ENCODE assay signal across 20 cellular contexts in the genomic region with DNA sequence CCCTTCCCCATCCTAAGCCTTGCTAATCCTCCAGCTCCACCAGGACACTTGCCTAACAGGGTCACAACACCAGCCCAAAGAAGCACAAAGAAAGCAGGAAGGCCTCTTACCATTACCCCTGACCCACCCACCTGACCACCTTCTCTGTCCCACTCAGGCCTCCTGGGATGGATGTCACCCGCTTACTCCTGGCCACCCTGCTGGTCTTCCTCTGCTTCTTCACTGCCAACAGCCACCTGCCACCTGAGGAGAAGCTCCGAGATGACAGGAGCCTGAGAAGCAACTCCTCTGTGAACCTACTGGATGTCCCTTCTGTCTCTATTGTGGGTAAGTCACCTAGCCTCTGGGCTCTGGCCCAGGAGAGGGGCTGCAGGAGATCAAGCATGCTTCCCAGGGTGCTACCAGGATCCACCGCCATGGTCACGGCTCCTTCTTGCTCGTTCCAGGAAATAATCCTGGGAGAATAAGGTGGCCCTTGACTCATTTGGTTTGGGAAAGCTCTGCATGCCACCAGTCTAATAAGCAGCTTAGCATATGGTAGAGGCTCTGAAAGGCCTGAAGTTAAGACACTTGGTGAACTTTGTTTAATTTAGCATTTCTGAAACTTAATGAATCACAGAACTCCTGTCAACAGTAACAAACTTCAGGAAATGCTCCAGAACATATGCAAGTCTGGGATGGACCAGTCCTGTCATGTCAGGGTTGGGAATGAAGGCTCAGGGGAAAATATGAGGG. TPM values are rescaled to one million over a fixed set of nuclear protein-coding genes. Genes with fewer than 3 reads are reported as not detected.
DNase-seq lines count a peak whose midpoint lies in the region; ATAC-seq and TF ChIP-seq lines count a peak whose summit lies in the region.
"Had no signal": no experiment of that assay in that cellular context is flagged by ENCODE, and none has a peak within 500 bp of the region (broad histone marks: within the 10 kb centered on the region; RNA-seq: fewer than 3 reads in every experiment).

No MANE protein-coding gene starts in this region.

- H2AFZ ChIP-seq in H9 (ENCODE audit: low read length): no peak overlapping the region

- H3K4me1 ChIP-seq in H9 (ENCODE audit: insufficient read depth, low read length): no peaks in the 10 kb centered on the region

- no peak overlapping the region for H3T11ph ChIP-seq in H9 (ENCODE audit: low read length)

- H3K4me3 Mint-ChIP-seq in H9 (no peak overlapping the region), type B pancreatic cell (no peak overlapping the region)
- H3K4me3 Mint-ChIP-seq in activated T-helper 2 cell treated with anti-CD3 and anti-CD28 coated beads, Interferon-gamma antibody, Interleukin-2, Interleukin-4, amounts not matched to agents 10 μg/mL and 5 μg/mL and 100 μg/mL, durations not matched to agents 14 hours and 24 hours and 36 hours (ENCODE audit: low read depth): no peak overlapping the region
- H3K4me3 Mint-ChIP-seq: IgD-negative memory B cell had no signal

- no peaks in the 10 kb centered on the region for H3K79me1 ChIP-seq in H9 (ENCODE audit: insufficient read depth, low read depth, low read length, poor library complexity, severe bottlenecking)

- H3K14ac ChIP-seq in H9 (ENCODE audit: insufficient read depth, low read length): no peak overlapping the region

- no peak overlapping the region for H2BK15ac ChIP-seq in H9 (ENCODE audit: low read depth, low read length)

- H3K4ac ChIP-seq in H9 (ENCODE audit: low read depth, low read length): no peak overlapping the region

- no peak overlapping the region for H2BK5ac ChIP-seq in H9 (ENCODE audit: insufficient read length, low read length)

- H4K20me1 ChIP-seq in H9 (ENCODE audit: control insufficient read depth, insufficient read depth, insufficient read length): no peaks in the 10 kb centered on the region

- intact Hi-C loops in activated T-helper 2 cell treated with anti-CD3 and anti-CD28 coated beads, Interferon-gamma antibody, Interleukin-2, Interleukin-4, amounts not matched to agents 10 μg/mL and 5 μg/mL and 100 μg/mL, durations not matched to agents 14 hours and 24 hours and 36 hours (cut with micrococcal nuclease): no loop called here

- no peaks in the 10 kb centered on the region for H3K79me2 ChIP-seq in H9 (ENCODE audit: insufficient read depth, low read length)

- no peaks in the 10 kb centered on the region for H3K9me3 ChIP-seq in H9 (ENCODE audit: control insufficient read depth, low read depth, low read length)

- H2BK20ac ChIP-seq in H9 (ENCODE audit: low read depth, low read length, poor library complexity, severe bottlenecking): no peak overlapping the region

- H3K27ac ChIP-seq in H9 (ENCODE audit: insufficient read length, low read depth, low read length): no peak overlapping the region
- H3K27ac ChIP-seq: C4-2B had no signal

- no peak overlapping the region for H2AK5ac ChIP-seq in H9 (ENCODE audit: insufficient read length, low read length)

- no peak overlapping the region for H4K91ac ChIP-seq in H9 (ENCODE audit: insufficient read length, low read depth, low read length)

- TF ChIP-seq CTCF in H9 (conservative IDR thresholded peaks at IDR 0.05): no peak
- TF ChIP-seq CTCF in type B pancreatic cell (conservative IDR thresholded peaks at IDR 0.05): no peak

- no peak overlapping the region for H3K23ac ChIP-seq in H9 (ENCODE audit: insufficient read length, low read depth, low read length)

- no peak overlapping the region for H2BK12ac ChIP-seq in H9 (ENCODE audit: insufficient read length, low read depth, low read length)

- no peaks in the 10 kb centered on the region for H3K27me3 Mint-ChIP-seq in H9 (ENCODE audit: low read depth)
- H3K27me3 Mint-ChIP-seq in activated T-helper 2 cell treated with anti-CD3 and anti-CD28 coated beads, Interferon-gamma antibody, Interleukin-2, Interleukin-4, amounts not matched to agents 10 μg/mL and 5 μg/mL and 100 μg/mL, durations not matched to agents 14 hours and 24 hours and 36 hours (ENCODE audit: low read depth): no peaks in the 10 kb centered on the region
- no peaks in the 10 kb centered on the region for H3K27me3 Mint-ChIP-seq in type B pancreatic cell

- no peak for DNase-seq in H9
- no peak for DNase-seq in activated T-helper 2 cell treated with anti-CD3 and anti-CD28 coated beads, Interferon-gamma antibody, Interleukin-2, Interleukin-4, amounts not matched to agents 10 μg/mL and 5 μg/mL and 100 μg/mL, durations not matched to agents 14 hours and 24 hours and 36 hours (ENCODE audit: low spot score)
- DNase-seq in fibroblast of gingiva (ENCODE audit: low read depth): peak; percentile 29
- no peak for DNase-seq in type B pancreatic cell (ENCODE audit: extremely low spot score, unreplicated experiment)
- DNase-seq in UCSD-AML1 (lab: John Stamatoyannopoulos, UW; ENCODE audit: unreplicated experiment): no peak
- DNase-seq in NCI-H2171 treated with DMSO at 0.1 percent for 48 hours (lab: John Stamatoyannopoulos, UW): no peak
- DNase-seq: AML-193, DMS79, Karpas-422, NCI-H1417 treated with DMSO at 0.1 percent for 48 hours, NCI-H1930, NCI-H345, NCI-H526, PC-3, RPMI8226 had no signal

- H3K27ac Mint-ChIP-seq in H9: peak overlapping the region; percentile 28 to 83 (median 83); a peak in 4 of 7 replicates
- H3K27ac Mint-ChIP-seq in activated T-helper 2 cell treated with anti-CD3 and anti-CD28 coated beads, Interferon-gamma antibody, Interleukin-2, Interleukin-4, amounts not matched to agents 10 μg/mL and 5 μg/mL and 100 μg/mL, durations not matched to agents 14 hours and 24 hours and 36 hours: peak overlapping the region; percentile 45
- peak overlapping the region; percentile 8 for H3K27ac Mint-ChIP-seq in type B pancreatic cell

- H3K18ac ChIP-seq in H9 (ENCODE audit: insufficient read length, low read depth, low read length): no peak overlapping the region

- peaks cover 0 to 2% (median 0%) of the 10 kb centered on the region in 3 experiments; a peak in 2 of 7 replicates for H3K36me3 Mint-ChIP-seq in H9 (ENCODE audit: insufficient read depth in 1 of 3, low read depth in 3 of 3)
- H3K36me3 Mint-ChIP-seq in activated T-helper 2 cell treated with anti-CD3 and anti-CD28 coated beads, Interferon-gamma antibody, Interleukin-2, Interleukin-4, amounts not matched to agents 10 μg/mL and 5 μg/mL and 100 μg/mL, durations not matched to agents 14 hours and 24 hours and 36 hours (ENCODE audit: low read depth): no peaks in the 10 kb centered on the region
- H3K36me3 Mint-ChIP-seq in type B pancreatic cell: no peaks in the 10 kb centered on the region

- H3K27me3 ChIP-seq in H9 (ENCODE audit: insufficient read depth, low read length): no peaks in the 10 kb centered on the region

- peaks cover 15 to 17% of the 10 kb centered on the region in 2 experiments for H3K4me1 Mint-ChIP-seq in H9
- H3K4me1 Mint-ChIP-seq in activated T-helper 2 cell treated with anti-CD3 and anti-CD28 coated beads, Interferon-gamma antibody, Interleukin-2, Interleukin-4, amounts not matched to agents 10 μg/mL and 5 μg/mL and 100 μg/mL, durations not matched to agents 14 hours and 24 hours and 36 hours (ENCODE audit: low read depth): peaks cover 2% of the 10 kb centered on the region
- peaks cover 29% of the 10 kb centered on the region for H3K4me1 Mint-ChIP-seq in type B pancreatic cell (ENCODE audit: unreplicated experiment)

- no peak overlapping the region for H3K56ac ChIP-seq in H9 (ENCODE audit: insufficient read length, low read depth, low read length)

- ATAC-seq in GM21737 (IDR thresholded peaks at IDR 0.05; ENCODE audit: unreplicated experiment): no peak
- ATAC-seq: PC-3 had no signal

- no peak overlapping the region for H4K8ac ChIP-seq in H9 (replicated peaks; ENCODE audit: insufficient read length, low read depth, low read length)

- no peak overlapping the region for H4K5ac ChIP-seq in H9 (ENCODE audit: insufficient read length, low read depth, low read length)

- no peak overlapping the region for H3K9ac ChIP-seq in H9 (ENCODE audit: extremely low read depth, insufficient read length, low read length)

- no peaks in the 10 kb centered on the region for H3K23me2 ChIP-seq in H9 (ENCODE audit: insufficient read length, low read depth, low read length, poor library complexity, severe bottlenecking)

- no peak overlapping the region for H3K4me2 ChIP-seq in H9 (ENCODE audit: insufficient read depth, insufficient read length, low read length)

- no peak overlapping the region for H2BK120ac ChIP-seq in H9 (ENCODE audit: low read depth, low read length, poor library complexity, severe bottlenecking)

- H3K9me3 Mint-ChIP-seq in H9 (no peaks in the 10 kb centered on the region), type B pancreatic cell (no peaks in the 10 kb centered on the region)
- no peaks in the 10 kb centered on the region for H3K9me3 Mint-ChIP-seq in activated T-helper 2 cell treated with anti-CD3 and anti-CD28 coated beads, Interferon-gamma antibody, Interleukin-2, Interleukin-4, amounts not matched to agents 10 μg/mL and 5 μg/mL and 100 μg/mL, durations not matched to agents 14 hours and 24 hours and 36 hours
- H3K9me3 Mint-ChIP-seq: IgD-negative memory B cell had no signal

- WGBS in H9 (ENCODE audit: extremely low coverage, insufficient read length, low lambda C conversion rate): no CpG with 5 or more reads among the region's 5 CpGs

RNA-seq across cellular contexts. Expression of a gene that starts 19.2 kb away (rescaled TPM):
- total RNA-seq in H9 (2021) (not detected in 2 replicates), type B pancreatic cell (ENCODE audit: low replicate concordance) (1.1 TPM in 1 of 2 replicates, not detected in the other)
- total RNA-seq in activated T-helper 2 cell treated with anti-CD3 and anti-CD28 coated beads, Interferon-gamma antibody, Interleukin-2, Interleukin-4, amounts not matched to agents 10 μg/mL and 5 μg/mL and 100 μg/mL, durations not matched to agents 14 hours and 24 hours and 36 hours: not detected in 2 replicates
- total RNA-seq: HT1080, MCF 10A, PC-3 had no signal

RNA-seq across cellular contexts. Expression of a gene that starts 42.8 kb away (rescaled TPM):
- total RNA-seq in H9 (2021): 461 and 473 TPM in 2 replicates
- total RNA-seq in activated T-helper 2 cell treated with anti-CD3 and anti-CD28 coated beads, Interferon-gamma antibody, Interleukin-2, Interleukin-4, amounts not matched to agents 10 μg/mL and 5 μg/mL and 100 μg/mL, durations not matched to agents 14 hours and 24 hours and 36 hours: 120 and 122 TPM in 2 replicates
- total RNA-seq in type B pancreatic cell (ENCODE audit: low replicate concordance): 242 and 342 TPM in 2 replicates

Comparison
In these comparisons a context has a peak if more than half of its experiments do, and no peak if none do; other contexts are left out.
1. H3K27ac Mint-ChIP-seq: peak in every context shown above with its lines; median percentile 83 in H9; 45 in activated T-helper 2 cell treated with anti-CD3 and anti-CD28 coated beads, Interferon-gamma antibody, Interleukin-2, Interleukin-4, amounts not matched to agents 10 μg/mL and 5 μg/mL and 100 μg/mL, durations not matched to agents 14 hours and 24 hours and 36 hours; 8 in type B pancreatic cell.